In the genomic region with DNA sequence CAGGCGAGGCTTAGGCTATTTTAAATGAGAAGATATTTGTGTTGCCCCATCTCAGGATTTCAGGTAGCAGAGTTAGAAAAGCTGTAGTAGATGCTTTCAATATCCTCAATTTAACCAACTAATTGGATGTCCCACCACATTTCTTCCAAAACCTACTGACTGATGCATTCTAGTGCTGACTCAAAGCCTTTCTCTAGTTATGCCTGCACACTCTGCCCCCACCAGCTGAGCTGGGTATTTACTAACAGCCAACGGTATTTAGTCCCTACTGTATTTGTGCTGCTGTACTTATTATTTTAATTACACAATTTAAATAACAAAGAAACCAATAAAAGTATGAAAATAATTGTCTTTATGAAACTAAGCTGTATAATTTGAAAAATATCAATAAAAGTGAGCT, we compare ENCODE assay signal across 23 cellular contexts.
"Had no signal": no experiment of that assay in that cellular context is flagged by ENCODE, and none has a peak within 500 bp of the region (broad histone marks: within the 10 kb centered on the region; RNA-seq: fewer than 3 reads in every experiment).

No MANE protein-coding gene starts in this region.

- H3K27ac Mint-ChIP-seq: activated CD8-positive, alpha-beta T cell treated with anti-CD3 and anti-CD28 coated beads for 36 hours; activated naive CD4-positive, alpha-beta T cell treated with anti-CD3 and anti-CD28 coated beads, Interleukin-2, amount 10 ng/mL, durations not matched to agents 7 days and 5 days; activated naive CD8-positive, alpha-beta T cell treated with anti-CD3 and anti-CD28 coated beads for 36 hours; activated T-cell treated with anti-CD3 and anti-CD28 coated beads, Interleukin-2, amount 50 U/mL, for 72 hours; activated T-helper 2 cell treated with anti-CD3 and anti-CD28 coated beads, Interferon-gamma antibody, Interleukin-2, Interleukin-4, amounts not matched to agents 10 μg/mL and 5 μg/mL and 100 μg/mL, durations not matched to agents 14 hours and 24 hours and 36 hours; T-helper 17 cell had no signal

- H3K9me3 Mint-ChIP-seq: activated CD8-positive, alpha-beta T cell treated with anti-CD3 and anti-CD28 coated beads for 36 hours; activated naive CD4-positive, alpha-beta T cell treated with anti-CD3 and anti-CD28 coated beads, Interleukin-2, amount 10 ng/mL, durations not matched to agents 7 days and 5 days; activated T-helper 2 cell treated with anti-CD3 and anti-CD28 coated beads, Interferon-gamma antibody, Interleukin-2, Interleukin-4, amounts not matched to agents 10 μg/mL and 5 μg/mL and 100 μg/mL, durations not matched to agents 14 hours and 24 hours and 36 hours had no signal

- ATAC-seq: activated CD8-positive, alpha-beta T cell treated with anti-CD3 and anti-CD28 coated beads for 36 hours; T-helper 17 cell had no signal

- H3K27me3 Mint-ChIP-seq: activated CD8-positive, alpha-beta T cell treated with anti-CD3 and anti-CD28 coated beads for 36 hours; activated naive CD8-positive, alpha-beta T cell treated with anti-CD3 and anti-CD28 coated beads for 36 hours had no signal

- H3K27ac ChIP-seq: breast epithelium had no signal

- H3K36me3 Mint-ChIP-seq: activated naive CD4-positive, alpha-beta T cell treated with anti-CD3 and anti-CD28 coated beads, Interleukin-2, amount 10 ng/mL, durations not matched to agents 7 days and 5 days had no signal

- H3K4me3 Mint-ChIP-seq: activated CD8-positive, alpha-beta T cell treated with anti-CD3 and anti-CD28 coated beads for 36 hours; activated naive CD4-positive, alpha-beta T cell treated with anti-CD3 and anti-CD28 coated beads, Interleukin-2, amount 10 ng/mL, durations not matched to agents 7 days and 5 days; activated naive CD8-positive, alpha-beta T cell treated with anti-CD3 and anti-CD28 coated beads for 36 hours; activated T-cell treated with anti-CD3 and anti-CD28 coated beads, Interleukin-2, amount 50 U/mL, for 72 hours; T-helper 17 cell had no signal

- H3K36me3 ChIP-seq: breast epithelium had no signal

- H3K9me3 ChIP-seq: breast epithelium had no signal

- H3K4me1 ChIP-seq: breast epithelium had no signal

- DNase-seq: activated CD4-positive, alpha-beta T cell treated with anti-CD3 and anti-CD28 coated beads, Interleukin-2, amount 50 U/mL, for 1 hour; activated CD4-positive, CD25-positive, alpha-beta regulatory T cell; activated CD8-positive, alpha-beta memory T cell treated with anti-CD3 and anti-CD28 coated beads, Interleukin-2, amount 50 U/mL, for 4 hours; activated CD8-positive, alpha-beta T cell treated with anti-CD3 and anti-CD28 coated beads for 36 hours; activated gamma-delta T cell treated with Interleukin-2 at 50 U/mL for 16 hours; activated naive CD4-positive, alpha-beta T cell treated with anti-CD3 and anti-CD28 coated beads, Interleukin-2, amount 10 ng/mL, durations not matched to agents 7 days and 5 days; activated naive CD8-positive, alpha-beta T cell treated with anti-CD3 and anti-CD28 coated beads for 36 hours; caudate nucleus; KBM-7; NCI-H1092 treated with DMSO at 0.1 percent for 48 hours; NCI-H1417 treated with DMSO at 0.1 percent for 48 hours; NCI-H1694; NCI-H2029; NCI-H345; NCI-H510A; NCI-H526 treated with DMSO at 0.1 percent for 48 hours; NCI-H82; SIG-M5; T-helper 17 cell; T-helper 9 cell had no signal

- H3K4me3 ChIP-seq: breast epithelium had no signal

- H3K4me1 Mint-ChIP-seq: activated naive CD4-positive, alpha-beta T cell treated with anti-CD3 and anti-CD28 coated beads, Interleukin-2, amount 10 ng/mL, durations not matched to agents 7 days and 5 days; activated naive CD8-positive, alpha-beta T cell treated with anti-CD3 and anti-CD28 coated beads for 36 hours; T-helper 17 cell had no signal

- H3K27me3 ChIP-seq: breast epithelium had no signal
